Comparison of ENCODE assay signal across 15 cellular contexts in the genomic region with DNA sequence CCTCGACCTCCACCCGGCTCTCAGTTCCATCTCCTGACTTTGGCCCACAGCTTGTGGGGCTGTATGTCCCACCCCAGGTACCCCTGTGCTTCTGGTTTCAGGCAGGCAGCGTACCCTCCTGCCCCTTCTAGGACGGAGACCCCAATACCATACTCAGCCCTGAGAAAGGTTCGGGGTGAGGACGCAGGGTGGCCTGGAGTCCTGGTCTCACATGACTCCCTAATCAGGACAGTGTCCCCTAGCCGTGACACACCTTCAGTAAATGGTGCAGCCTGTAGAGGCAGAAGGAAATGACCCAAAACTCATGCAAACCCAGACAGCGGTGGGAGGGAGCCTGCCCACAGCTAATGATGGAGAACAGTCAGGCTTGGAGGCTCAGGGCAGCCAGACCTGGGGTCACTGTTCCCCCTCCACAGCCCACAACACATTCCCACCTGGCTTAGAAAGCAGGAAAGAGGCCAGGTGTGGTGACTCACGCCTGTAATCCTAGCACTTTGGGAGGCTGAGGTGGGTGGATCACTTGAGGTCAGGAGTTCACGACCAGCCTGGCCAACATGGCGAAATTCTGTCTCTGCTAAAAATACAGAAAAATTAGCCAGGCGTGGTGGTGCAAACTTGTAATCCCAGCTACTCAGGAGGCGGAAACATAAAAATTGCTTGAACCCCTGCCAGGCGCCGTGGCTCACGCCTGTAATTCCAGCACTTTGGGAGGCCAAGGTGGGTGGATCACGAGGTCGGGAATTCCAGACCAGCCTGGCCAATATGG. TPM values are rescaled to one million over a fixed set of nuclear protein-coding genes. Genes with fewer than 3 reads are reported as not detected.
DNase-seq lines count a peak whose midpoint lies in the region; ATAC-seq and TF ChIP-seq lines count a peak whose summit lies in the region.
"Had no signal": no experiment of that assay in that cellular context is flagged by ENCODE, and none has a peak within 500 bp of the region (broad histone marks: within the 10 kb centered on the region; RNA-seq: fewer than 3 reads in every experiment).

No MANE protein-coding gene starts in this region.

- intact Hi-C loops in dendritic cell treated with granulocyte-macrophage colony-stimulating factor and Interleukin-4, amounts not matched to agents 40 ng/mL and 50 ng/mL, for 4 days (cut with micrococcal nuclease): no loop called here
- intact Hi-C loops in activated CD4-positive, alpha-beta memory T cell treated with anti-CD3 and anti-CD28 coated beads for 36 hours (cut with micrococcal nuclease): no loop called here

- peaks cover 1% of the 10 kb centered on the region for H3K27me3 Mint-ChIP-seq in dendritic cell treated with granulocyte-macrophage colony-stimulating factor and Interleukin-4, amounts not matched to agents 40 ng/mL and 50 ng/mL, for 4 days
- H3K27me3 Mint-ChIP-seq in neural progenitor cell (ENCODE audit: insufficient read depth, low read depth): peaks cover 3% of the 10 kb centered on the region
- H3K27me3 Mint-ChIP-seq in activated T-cell treated with anti-CD3 and anti-CD28 coated beads, Interleukin-2, amount 50 U/mL, for 4 hours (ENCODE audit: low read depth): no peaks in the 10 kb centered on the region
- H3K27me3 Mint-ChIP-seq in activated CD4-positive, alpha-beta memory T cell treated with anti-CD3 and anti-CD28 coated beads for 36 hours: no peaks in the 10 kb centered on the region
- H3K27me3 Mint-ChIP-seq: activated naive CD8-positive, alpha-beta T cell treated with anti-CD3 and anti-CD28 coated beads, Interleukin-2, amount 50 U/mL, for 24 hours; CD4-positive, CD25-positive, alpha-beta regulatory T cell had no signal

- CTCF ChIA-PET in activated CD4-positive, alpha-beta memory T cell treated with anti-CD3 and anti-CD28 coated beads for 36 hours (lab: Charles Lee): interaction anchor here (0.9 kb wide), 1 partner anchor 22 kb away, joined by 3 read pairs; no protein-coding TSS in a partner anchor

- H3K27ac ChIP-seq in neural progenitor cell: no peak overlapping the region
- H3K27ac ChIP-seq: parathyroid adenoma had no signal

- H3K4me3 Mint-ChIP-seq in dendritic cell treated with granulocyte-macrophage colony-stimulating factor and Interleukin-4, amounts not matched to agents 40 ng/mL and 50 ng/mL, for 4 days: no peak overlapping the region
- H3K4me3 Mint-ChIP-seq in neural progenitor cell: no peak overlapping the region
- H3K4me3 Mint-ChIP-seq in activated T-cell treated with anti-CD3 and anti-CD28 coated beads, Interleukin-2, amount 50 U/mL, for 4 hours: no peak overlapping the region
- no peak overlapping the region for H3K4me3 Mint-ChIP-seq in activated CD4-positive, alpha-beta memory T cell treated with anti-CD3 and anti-CD28 coated beads for 36 hours
- H3K4me3 Mint-ChIP-seq: activated naive CD8-positive, alpha-beta T cell treated with anti-CD3 and anti-CD28 coated beads, Interleukin-2, amount 50 U/mL, for 24 hours had no signal

- H3K4me2 ChIP-seq in neural progenitor cell: peak overlapping the region; percentile 31

- no peaks in the 10 kb centered on the region for H3K9me3 ChIP-seq in MG63
- H3K9me3 ChIP-seq in neural progenitor cell (ENCODE audit: low read depth): no peaks in the 10 kb centered on the region

- H3K36me3 ChIP-seq in MG63 (no peaks in the 10 kb centered on the region), neural progenitor cell (no peaks in the 10 kb centered on the region)

- H2AFZ ChIP-seq in neural progenitor cell (replicated peaks): no peak overlapping the region
- H2AFZ ChIP-seq: parathyroid adenoma had no signal

- H3F3A ChIP-seq in neural progenitor cell (ENCODE audit: low read depth): peaks cover 14% of the 10 kb centered on the region

- peak overlapping the region; percentile 60 for H3K27ac Mint-ChIP-seq in dendritic cell treated with granulocyte-macrophage colony-stimulating factor and Interleukin-4, amounts not matched to agents 40 ng/mL and 50 ng/mL, for 4 days
- peak overlapping the region; percentile 78 for H3K27ac Mint-ChIP-seq in neural progenitor cell
- H3K27ac Mint-ChIP-seq in activated CD4-positive, alpha-beta memory T cell treated with anti-CD3 and anti-CD28 coated beads for 36 hours: no peak overlapping the region
- H3K27ac Mint-ChIP-seq: activated naive CD8-positive, alpha-beta T cell treated with anti-CD3 and anti-CD28 coated beads, Interleukin-2, amount 50 U/mL, for 24 hours; CD4-positive, CD25-positive, alpha-beta regulatory T cell had no signal

- no peaks in the 10 kb centered on the region for H3K79me2 ChIP-seq in neural progenitor cell (ENCODE audit: low read depth)
- H3K79me2 ChIP-seq: parathyroid adenoma had no signal

- H3K4me1 Mint-ChIP-seq in dendritic cell treated with granulocyte-macrophage colony-stimulating factor and Interleukin-4, amounts not matched to agents 40 ng/mL and 50 ng/mL, for 4 days (ENCODE audit: low read depth): peaks cover 63% of the 10 kb centered on the region
- peaks cover 43% of the 10 kb centered on the region for H3K4me1 Mint-ChIP-seq in neural progenitor cell
- H3K4me1 Mint-ChIP-seq in activated T-cell treated with anti-CD3 and anti-CD28 coated beads, Interleukin-2, amount 50 U/mL, for 4 hours (ENCODE audit: low read depth): peaks cover 23% of the 10 kb centered on the region
- peaks cover 37% of the 10 kb centered on the region for H3K4me1 Mint-ChIP-seq in activated CD4-positive, alpha-beta memory T cell treated with anti-CD3 and anti-CD28 coated beads for 36 hours (ENCODE audit: low read depth)

- no peak overlapping the region for H3K4me3 ChIP-seq in GM12864 (ENCODE audit: low read depth, low read length)
- no peak overlapping the region for H3K4me3 ChIP-seq in MG63
- H3K4me3 ChIP-seq in neural progenitor cell: no peak overlapping the region

- no peaks in the 10 kb centered on the region for H4K20me1 ChIP-seq in neural progenitor cell (ENCODE audit: low read depth)

- H3K9me3 Mint-ChIP-seq in dendritic cell treated with granulocyte-macrophage colony-stimulating factor and Interleukin-4, amounts not matched to agents 40 ng/mL and 50 ng/mL, for 4 days: no peaks in the 10 kb centered on the region
- no peaks in the 10 kb centered on the region for H3K9me3 Mint-ChIP-seq in neural progenitor cell
- no peaks in the 10 kb centered on the region for H3K9me3 Mint-ChIP-seq in activated T-cell treated with anti-CD3 and anti-CD28 coated beads, Interleukin-2, amount 50 U/mL, for 4 hours
- H3K9me3 Mint-ChIP-seq in activated CD4-positive, alpha-beta memory T cell treated with anti-CD3 and anti-CD28 coated beads for 36 hours: no peaks in the 10 kb centered on the region
- H3K9me3 Mint-ChIP-seq: activated naive CD8-positive, alpha-beta T cell treated with anti-CD3 and anti-CD28 coated beads, Interleukin-2, amount 50 U/mL, for 24 hours; CD4-positive, CD25-positive, alpha-beta regulatory T cell had no signal

- no peak for DNase-seq in GM12864 (ENCODE audit: low read depth)
- DNase-seq in MG63: peak; percentile 32
- no peak for DNase-seq in neural progenitor cell (ENCODE audit: low spot score)
- no peak for DNase-seq in NCI-H1092 (lab: John Stamatoyannopoulos, UW)
- DNase-seq in activated T-cell treated with anti-CD3 and anti-CD28 coated beads, Interleukin-2, amount 50 U/mL, for 4 hours: no peak
- DNase-seq in activated CD4-positive, alpha-beta memory T cell treated with anti-CD3 and anti-CD28 coated beads for 36 hours: no peak
- DNase-seq: activated naive CD8-positive, alpha-beta T cell treated with anti-CD3 and anti-CD28 coated beads, Interleukin-2, amount 50 U/mL, for 24 hours; CD4-positive, CD25-positive, alpha-beta regulatory T cell; NCI-H2107; stimulated activated CD4-positive, alpha-beta T cell treated with anti-CD3 and anti-CD28 coated beads, Interleukin-1b, Interleukin-23, amount 100 ng/mL, for 48 hours; stimulated activated naive CD4-positive, alpha-beta T cell; T-helper 2 cell had no signal

- no peak overlapping the region for H3K9ac ChIP-seq in neural progenitor cell
- H3K9ac ChIP-seq: parathyroid adenoma had no signal

- TF ChIP-seq CTCF in GM12864 (IDR thresholded peaks at IDR 0.05; ENCODE audit: low read depth, low read length, missing control alignments) (peak; percentile 11), neural progenitor cell (IDR thresholded peaks at IDR 0.05) (no peak)

- H3K27me3 ChIP-seq in MG63 (no peaks in the 10 kb centered on the region), neural progenitor cell (no peaks in the 10 kb centered on the region)

- POLR2A ChIA-PET in activated CD4-positive, alpha-beta memory T cell treated with anti-CD3 and anti-CD28 coated beads for 36 hours (lab: Charles Lee): interaction anchor here (1.0 kb wide), 1 partner anchor 9 kb away, joined by 5 read pairs; a partner anchor contains a TSS

- H3K4me1 ChIP-seq in neural progenitor cell: peaks cover 21% of the 10 kb centered on the region

- no peaks in the 10 kb centered on the region for H3K36me3 Mint-ChIP-seq in dendritic cell treated with granulocyte-macrophage colony-stimulating factor and Interleukin-4, amounts not matched to agents 40 ng/mL and 50 ng/mL, for 4 days (ENCODE audit: low read depth)
- H3K36me3 Mint-ChIP-seq in neural progenitor cell: no peaks in the 10 kb centered on the region
- no peaks in the 10 kb centered on the region for H3K36me3 Mint-ChIP-seq in activated T-cell treated with anti-CD3 and anti-CD28 coated beads, Interleukin-2, amount 50 U/mL, for 4 hours (ENCODE audit: insufficient read depth)
- no peaks in the 10 kb centered on the region for H3K36me3 Mint-ChIP-seq in activated CD4-positive, alpha-beta memory T cell treated with anti-CD3 and anti-CD28 coated beads for 36 hours
- H3K36me3 Mint-ChIP-seq: CD4-positive, CD25-positive, alpha-beta regulatory T cell had no signal

- ATAC-seq in activated T-cell treated with anti-CD3 and anti-CD28 coated beads, Interleukin-2, amount 50 U/mL, for 4 hours: no peak
- no peak for ATAC-seq in GM18873 (IDR thresholded peaks at IDR 0.05; ENCODE audit: low FRiP score, unreplicated experiment)
- ATAC-seq: activated naive CD8-positive, alpha-beta T cell treated with anti-CD3 and anti-CD28 coated beads, Interleukin-2, amount 50 U/mL, for 24 hours had no signal

RNA-seq across cellular contexts. Expression of a gene that starts 8.8 kb away (rescaled TPM):
- 65.7 and 74.6 TPM in 2 replicates for total RNA-seq in MG63 (2014; rRNA removed; shearing (Covaris generic); ENCODE audit: low replicate concordance)
- total RNA-seq in neural progenitor cell (ENCODE audit: low replicate concordance): 417 and 1,058 TPM in 2 replicates
- total RNA-seq in activated T-cell treated with anti-CD3 and anti-CD28 coated beads, Interleukin-2, amount 50 U/mL, for 4 hours: 100 to 1,000 TPM; 646 to 976 (median 781) TPM
- total RNA-seq in activated CD4-positive, alpha-beta memory T cell treated with anti-CD3 and anti-CD28 coated beads for 36 hours: 100 to 1,000 TPM; 422 to 429 TPM

RNA-seq across cellular contexts. Expression of a gene that starts 21.0 kb away (rescaled TPM):
- total RNA-seq in MG63 (2014; rRNA removed; shearing (Covaris generic); ENCODE audit: low replicate concordance): 2.4 and 12.0 TPM in 2 replicates
- 2.4 and 8.9 TPM in 2 replicates for total RNA-seq in neural progenitor cell (ENCODE audit: low replicate concordance)
- 10 to 100 TPM; 12.3 to 14.9 (median 13.0) TPM for total RNA-seq in activated T-cell treated with anti-CD3 and anti-CD28 coated beads, Interleukin-2, amount 50 U/mL, for 4 hours
- total RNA-seq in activated CD4-positive, alpha-beta memory T cell treated with anti-CD3 and anti-CD28 coated beads for 36 hours: 10 to 100 TPM; 22.4 to 25.2 TPM
